ENCODE assay signal across 25 cellular contexts in the genomic region with DNA sequence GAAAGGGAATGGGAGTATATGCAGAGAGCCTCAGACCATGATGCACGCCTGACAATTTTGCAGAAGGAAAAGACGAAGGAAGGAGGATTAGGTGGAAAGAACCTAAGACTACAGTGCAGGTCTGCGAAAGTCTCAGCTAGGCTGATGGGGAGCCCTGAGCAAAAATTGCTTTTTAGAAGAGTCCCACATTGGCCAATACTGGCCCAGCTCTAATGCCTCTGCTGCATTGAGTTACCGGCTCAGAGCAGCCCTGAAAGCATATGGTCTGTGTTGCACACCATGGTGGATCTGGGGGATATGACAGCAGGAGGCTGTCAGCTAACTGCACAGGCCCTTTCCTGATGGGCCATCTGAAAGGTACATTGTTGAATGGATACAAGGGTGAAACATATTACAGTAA. TPM values are rescaled to one million over a fixed set of nuclear protein-coding genes. Genes with fewer than 3 reads are reported as not detected.
DNase-seq lines count a peak whose midpoint lies in the region; ATAC-seq and TF ChIP-seq lines count a peak whose summit lies in the region.
"Had no signal": no experiment of that assay in that cellular context is flagged by ENCODE, and none has a peak within 500 bp of the region (broad histone marks: within the 10 kb centered on the region; RNA-seq: fewer than 3 reads in every experiment).

No MANE protein-coding gene starts in this region.

- H3K4me3 ChIP-seq in GM23248, result peak overlapping the region; percentile 16; the same call in 1 of the 2 replicates
- H3K4me3 ChIP-seq in Panc1 (ENCODE audit: low read depth in 2 of 2, low read length in 2 of 2), result no peak overlapping the region
- H3K4me3 ChIP-seq in stomach, result no peak overlapping the region
- H3K4me3 ChIP-seq: gastrocnemius medialis, pancreas, right atrium auricular region had no signal

- H3K27me3 Mint-ChIP-seq in osteocyte (ENCODE audit: unreplicated experiment), result no peaks in the 10 kb centered on the region

- in situ Hi-C loops in GM23248 (cut with MboI) (no loop called here), Panc1 (cut with HindIII; ENCODE audit: low pct_unique_long_range_greater_than_20kb, low sequenced_read_pairs) (no loop called here)

- H3K27ac ChIP-seq in GM23248, result peak overlapping the region; percentile 60
- no peak overlapping the region for H3K27ac ChIP-seq in Panc1 (ENCODE audit: low read length)
- H3K27ac ChIP-seq in epithelial cell of prostate, result peak overlapping the region; percentile 30
- H3K27ac ChIP-seq in stomach, result no peak overlapping the region
- H3K27ac ChIP-seq: C4-2B, gastrocnemius medialis, pancreas, right atrium auricular region had no signal

- H3K79me2 ChIP-seq in GM23248 (ENCODE audit: insufficient read depth), result no peaks in the 10 kb centered on the region

- WGBS in GM23248 (ENCODE audit: low coverage in 1 of 2, low lambda C conversion rate in 2 of 2, missing lambda C conversion rate in 2 of 2), 2 experiments, result 96 to 99% methylated on average over 4 of the region's 4 CpGs
- 94 to 97% (median 97%) methylated on average over 4 of the region's 4 CpGs for WGBS in stomach, 5 donors

- H3K27me3 ChIP-seq in GM23248 (replicated peaks; ENCODE audit: insufficient read depth) (no peaks in the 10 kb centered on the region), Panc1 (ENCODE audit: control insufficient read depth, insufficient read depth, low read length) (no peaks in the 10 kb centered on the region), stomach (no peaks in the 10 kb centered on the region)
- H3K27me3 ChIP-seq: gastrocnemius medialis, pancreas, right atrium auricular region had no signal

- POLR2A ChIA-PET in Panc1 (lab: Charles Lee), result interaction anchor here (0.8 kb wide), 1 partner anchor 23 kb away, joined by 4 read pairs; no protein-coding TSS in a partner anchor

- intact Hi-C loops in Panc1 (cut with micrococcal nuclease; ENCODE audit: unreplicated experiment) (no loop called here), stomach (cut with DNase I; ENCODE audit: low total_unique reads) (no loop called here)

- no peak for TF ChIP-seq EP300 in stomach (IDR thresholded peaks at IDR 0.05)

- no peaks in the 10 kb centered on the region for H3K9me2 ChIP-seq in GM23248 (ENCODE audit: insufficient read depth)

- peaks cover 41% of the 10 kb centered on the region for H3K4me1 ChIP-seq in GM23248 (ENCODE audit: insufficient read depth)
- no peaks in the 10 kb centered on the region for H3K4me1 ChIP-seq in Panc1 (ENCODE audit: control insufficient read depth, insufficient read depth, low read length)
- H3K4me1 ChIP-seq in stomach, result peaks cover 0 to 7% (median 0%) of the 10 kb centered on the region in 4 donors
- H3K4me1 ChIP-seq: gastrocnemius medialis, pancreas, right atrium auricular region had no signal

- H3K36me3 Mint-ChIP-seq in osteocyte (ENCODE audit: unreplicated experiment), result peaks cover 5% of the 10 kb centered on the region
- H3K36me3 Mint-ChIP-seq: natural killer cell, T-cell had no signal

- no TSS peak for BruUV-seq in Panc1 (replicated peaks; lab: Mats Ljungman, UMichigan)

- no peak for DNase-seq in GM23248
- no peak for DNase-seq in Panc1 (ENCODE audit: low read depth, low spot score)
- DNase-seq in epithelial cell of prostate (ENCODE audit: low read depth, low spot score), result no peak
- DNase-seq in osteocyte (ENCODE audit: extremely low spot score, unreplicated experiment), result no peak
- no peak for DNase-seq in stomach
- DNase-seq in NCI-H146 (lab: John Stamatoyannopoulos, UW), result no peak
- DNase-seq: activated CD4-positive, alpha-beta memory T cell treated with anti-CD3 and anti-CD28 coated beads, Interleukin-2, amount 10 ng/mL, durations not matched to agents 7 days and 5 days; activated effector memory CD4-positive, alpha-beta T cell treated with Interleukin-2 at 50 U/mL for 16 hours; gastrocnemius medialis; left ventricle myocardium superior; midbrain; natural killer cell; NCI-H1092; NCI-H2029 treated with DMSO at 0.1 percent for 48 hours; NCI-H345; NCI-H774; pancreas; SHP77; stimulated activated CD4-positive, alpha-beta T cell treated with anti-CD3 and anti-CD28 coated beads, Interleukin-12 subunit alpha, Interleukin-12 subunit beta, amount 100 ng/mL, for 4 hours; stimulated activated naive CD8-positive, alpha-beta T cell treated with anti-CD3 and anti-CD28 coated beads, Interleukin-15, Interleukin-2, amounts not matched to agents 100 U/mL and 50 U/mL, for 24 hours; T-cell had no signal

- TF ChIP-seq POLR2A in stomach (IDR thresholded peaks at IDR 0.05), result no peak

- H3K9me3 ChIP-seq in GM23248 (ENCODE audit: low read depth), result no peaks in the 10 kb centered on the region
- H3K9me3 ChIP-seq in Panc1 (ENCODE audit: control insufficient read depth, insufficient read depth, low read depth, low read length), result no peaks in the 10 kb centered on the region
- H3K9me3 ChIP-seq in stomach, result no peaks in the 10 kb centered on the region
- H3K9me3 ChIP-seq: gastrocnemius medialis, pancreas had no signal

- ATAC-seq in Panc1 (peak; percentile 53; the same call in 1 of the 2 replicates), HG03108 (IDR thresholded peaks at IDR 0.05; ENCODE audit: unreplicated experiment) (no peak), HG02759 (IDR thresholded peaks at IDR 0.05; ENCODE audit: unreplicated experiment) (no peak)
- ATAC-seq: gastrocnemius medialis; natural killer cell; stimulated activated naive CD8-positive, alpha-beta T cell treated with anti-CD3 and anti-CD28 coated beads, Interleukin-15, Interleukin-2, amounts not matched to agents 100 U/mL and 50 U/mL, for 24 hours; T-cell had no signal

- TF ChIP-seq CTCF in Panc1 (IDR thresholded peaks at IDR 0.05) (no peak), osteocyte (IDR thresholded peaks at IDR 0.05) (no peak), stomach (IDR thresholded peaks at IDR 0.05) (no peak)

- peaks cover 46% of the 10 kb centered on the region for H3K4me1 Mint-ChIP-seq in osteocyte (ENCODE audit: unreplicated experiment)
- H3K4me1 Mint-ChIP-seq: activated CD4-positive, alpha-beta memory T cell treated with anti-CD3 and anti-CD28 coated beads, Interleukin-2, amount 10 ng/mL, durations not matched to agents 7 days and 5 days; T-cell had no signal

- H3K9me3 Mint-ChIP-seq in osteocyte (ENCODE audit: unreplicated experiment), result peaks cover 12% of the 10 kb centered on the region
- H3K9me3 Mint-ChIP-seq: activated CD4-positive, alpha-beta memory T cell treated with anti-CD3 and anti-CD28 coated beads, Interleukin-2, amount 10 ng/mL, durations not matched to agents 7 days and 5 days; natural killer cell; T-cell had no signal

- no peak overlapping the region for H2AFZ ChIP-seq in GM23248

- H3K36me3 ChIP-seq in GM23248 (ENCODE audit: low read depth), result no peaks in the 10 kb centered on the region
- H3K36me3 ChIP-seq in Panc1 (ENCODE audit: control insufficient read depth, insufficient read depth, low read length), result no peaks in the 10 kb centered on the region
- no peaks in the 10 kb centered on the region for H3K36me3 ChIP-seq in stomach
- H3K36me3 ChIP-seq: gastrocnemius medialis, pancreas, right atrium auricular region had no signal

- peaks cover 34% of the 10 kb centered on the region for H3F3A ChIP-seq in GM23248 (ENCODE audit: insufficient read depth)

- peak overlapping the region; percentile 42 for H3K27ac Mint-ChIP-seq in osteocyte (ENCODE audit: unreplicated experiment)
- H3K27ac Mint-ChIP-seq: activated CD4-positive, alpha-beta memory T cell treated with anti-CD3 and anti-CD28 coated beads, Interleukin-2, amount 10 ng/mL, durations not matched to agents 7 days and 5 days; natural killer cell; T-cell had no signal

- no peak overlapping the region for H3K4me3 Mint-ChIP-seq in osteocyte (ENCODE audit: unreplicated experiment)
- H3K4me3 Mint-ChIP-seq: activated CD4-positive, alpha-beta memory T cell treated with anti-CD3 and anti-CD28 coated beads, Interleukin-2, amount 10 ng/mL, durations not matched to agents 7 days and 5 days; natural killer cell; T-cell had no signal

- H4K20me1 ChIP-seq in GM23248 (ENCODE audit: insufficient read depth), result no peaks in the 10 kb centered on the region

- H3K9ac ChIP-seq in GM23248, result no peak overlapping the region

- CTCF ChIA-PET in Panc1 (lab: Charles Lee), result no interaction called here

- peak overlapping the region; percentile 53 for H3K4me2 ChIP-seq in GM23248 (ENCODE audit: unreplicated experiment)

RNA-seq across cellular contexts. Expression of gene CAVIN2, which starts 48.3 kb away (rescaled TPM):
- 2.8 and 3.1 TPM in 2 replicates for total RNA-seq in GM23248 (2014; rRNA removed; shearing (Covaris generic))
- polyA plus RNA-seq in GM23248 (2016; fragmentation: Nextera tagmentation; extraction: Ambion mirVana) (5.2 and 6.1 TPM in 2 replicates), stomach (10 to 100 TPM in 2 of 3 donors, 1 to 10 TPM in 1; 6.2 to 13.9 (median 13.6) TPM)
- total RNA-seq in Panc1 (2021; ENCODE audit: unreplicated experiment) (0.95 TPM), osteocyte (5.3 and 6.6 TPM in 2 replicates), stomach (10 to 100 TPM in 3 of 5 donors, 1 to 10 TPM in 2; 5.8 to 46.3 (median 19.4) TPM)
- 0.47 TPM for polyA plus RNA-seq in Panc1 (2012; ENCODE audit: insufficient read length)
- total RNA-seq: activated CD4-positive, alpha-beta memory T cell treated with anti-CD3 and anti-CD28 coated beads, Interleukin-2, amount 10 ng/mL, durations not matched to agents 7 days and 5 days had no signal

Comparison
In these comparisons a context has a peak if more than half of its experiments do, and no peak if none do; other contexts are left out.
1. H3K27ac ChIP-seq: peak in GM23248 (single experiment) and epithelial cell of prostate (single experiment); none in Panc1 (single experiment) and stomach (0 of 5).